17 cellular contexts compared by ENCODE assay signal in genomic region chr4:71855944-71856343, GRCh38.
"Had no signal": no experiment of that assay in that cellular context is flagged by ENCODE, and none has a peak within 500 bp of the region (broad histone marks: within the 10 kb centered on the region; RNA-seq: fewer than 3 reads in every experiment).

No MANE protein-coding gene starts in this region.

- DNase-seq: effector memory CD4-positive, alpha-beta T cell; esophagus squamous epithelium; foreskin fibroblast; glutamatergic neuron; islet precursor cell; occipital lobe; pancreas; right lobe of liver; stimulated activated CD4-positive, alpha-beta T cell treated with anti-CD3 and anti-CD28 coated beads, Interleukin-4, amount 100 ng/mL, for 1 hour; stimulated activated CD8-positive, alpha-beta memory T cell treated with anti-CD3 and anti-CD28 coated beads, Interleukin-4, amount 100 ng/mL, for 48 hours; tibial artery; upper lobe of right lung had no signal

- H3K27me3 ChIP-seq: esophagus squamous epithelium, gastroesophageal sphincter, pancreas, right lobe of liver, tibial artery, upper lobe of right lung, vagina had no signal

- H3K4me1 ChIP-seq: esophagus squamous epithelium, gastroesophageal sphincter, right lobe of liver, tibial artery, upper lobe of right lung, vagina had no signal

- ATAC-seq: gastroesophageal sphincter; left lobe of liver; natural killer cell treated with Interleukin-12 subunit alpha and Interleukin-12 subunit beta and Interleukin-15 and Interleukin-18, amount 100 ng/mL, for 72 hours; pancreas; right lobe of liver; stimulated activated effector memory CD8-positive, alpha-beta T cell treated with anti-CD3 and anti-CD28 coated beads, Interleukin-12 subunit alpha, Interleukin-12 subunit beta, amount 100 ng/mL, for 72 hours; upper lobe of right lung had no signal

- H3K36me3 ChIP-seq: esophagus squamous epithelium, gastroesophageal sphincter, pancreas, right lobe of liver, tibial artery, upper lobe of right lung, vagina had no signal

- H3K9me3 ChIP-seq: pancreas, right lobe of liver, upper lobe of right lung, vagina had no signal

- H3K27ac ChIP-seq: esophagus squamous epithelium, gastroesophageal sphincter, pancreas, right lobe of liver, tibial artery, upper lobe of right lung, vagina had no signal

- H3K4me3 ChIP-seq: esophagus squamous epithelium, gastroesophageal sphincter, pancreas, right lobe of liver, tibial artery, upper lobe of right lung, vagina had no signal
